In the genomic region with DNA sequence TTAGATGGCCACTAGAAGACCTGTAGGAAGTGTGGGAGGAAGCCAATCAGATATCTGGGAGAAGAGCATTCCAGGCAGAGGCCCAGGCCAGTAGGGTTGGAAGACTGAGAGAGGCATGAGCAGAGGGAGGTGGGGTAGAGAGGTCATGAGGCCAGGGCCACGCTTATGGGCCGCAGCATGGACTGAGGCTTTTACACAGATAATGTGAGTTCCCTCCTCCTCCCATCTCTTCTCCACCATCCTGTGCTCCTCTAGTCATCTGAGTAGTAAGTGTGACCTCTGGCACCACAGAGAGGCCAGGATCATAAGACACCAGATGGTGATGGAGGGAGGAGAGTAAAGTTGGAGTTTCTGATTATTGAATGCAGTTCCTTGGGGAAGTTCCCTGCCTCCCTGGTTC, we compare ENCODE assay signal across 27 cellular contexts. TPM values are rescaled to one million over a fixed set of nuclear protein-coding genes. Genes with fewer than 3 reads are reported as not detected.
DNase-seq lines count a peak whose midpoint lies in the region; ATAC-seq, FAIRE-seq and TF ChIP-seq lines count a peak whose summit lies in the region.
"Had no signal": no experiment of that assay in that cellular context is flagged by ENCODE, and none has a peak within 500 bp of the region (broad histone marks: within the 10 kb centered on the region; RNA-seq: fewer than 3 reads in every experiment).

No MANE protein-coding gene starts in this region.

- DNase-seq in NCI-H82 (lab: John Stamatoyannopoulos, UW) (peak; percentile 25), NCI-H82 treated with DMSO at 0.1 percent for 48 hours (lab: John Stamatoyannopoulos, UW; ENCODE audit: unreplicated experiment) (no peak), K562 (ENCODE audit: extremely low read depth in 1 of 4, low spot score in 3 of 4) (no peak), nephron progenitor cell (no peak), type B pancreatic cell (ENCODE audit: extremely low spot score, unreplicated experiment) (peak; percentile 63)
- DNase-seq in stimulated activated CD8-positive, alpha-beta memory T cell treated with anti-CD3 and anti-CD28 coated beads, Interleukin-4, amount 100 ng/mL, for 48 hours, result no peak
- DNase-seq: 8988T; ACHN; BE2C; C1 segment of cervical spinal cord; Caco-2; Calu3; CD4-positive, alpha-beta memory T cell; CD4-positive, CD25-positive, alpha-beta regulatory T cell; CD8-positive, alpha-beta memory T cell; DMS79 treated with DMSO at 0.1 percent for 48 hours; GF-D8 had no signal

- WGBS in K562 (ENCODE audit: insufficient coverage, low coverage, missing lambda C conversion rate), result 0% methylated on average over 2 of the region's 2 CpGs

- in situ Hi-C loops in K562 (cut with MboI), result no loop called here

- peak; percentile 32 for FAIRE-seq in K562 (lab: Jason Lieb, UNC)
- FAIRE-seq: A204.1, D721Med, G401.6, GM12891, GM19239 had no signal

- ATAC-seq in K562, result no peak; the same call in 1 of the 3 replicates
- ATAC-seq in GM21529 (IDR thresholded peaks at IDR 0.05; ENCODE audit: unreplicated experiment), result no peak

- H3K4me1 Mint-ChIP-seq in nephron progenitor cell, result peaks cover 37% of the 10 kb centered on the region
- peaks cover 9% of the 10 kb centered on the region for H3K4me1 Mint-ChIP-seq in type B pancreatic cell (ENCODE audit: unreplicated experiment)
- H3K4me1 Mint-ChIP-seq: CD14-positive monocyte had no signal

- H4K20me1 ChIP-seq in K562 (replicated peaks; ENCODE audit: control insufficient read depth, insufficient read depth, low read length), result no peaks in the 10 kb centered on the region
- H4K20me1 ChIP-seq: BLaER1 had no signal

- no TSS peak for BruUV-seq in K562 (replicated peaks; lab: Mats Ljungman, UMichigan)

- no peaks in the 10 kb centered on the region for H3K79me2 ChIP-seq in K562 (ENCODE audit: control insufficient read depth, insufficient read depth, low read length)

- no peak overlapping the region for H2AFZ ChIP-seq in K562 (ENCODE audit: low read depth, low read length)

- H3K4me3 Mint-ChIP-seq in nephron progenitor cell (no peak overlapping the region), type B pancreatic cell (no peak overlapping the region)
- H3K4me3 Mint-ChIP-seq: CD14-positive monocyte; CD4-positive, alpha-beta memory T cell; CD4-positive, CD25-positive, alpha-beta regulatory T cell; CD8-positive, alpha-beta memory T cell had no signal

- no peak for TF ChIP-seq RAD21 in K562 (CRISPR knock-in tag; conservative IDR thresholded peaks at IDR 0.05 in 1 of 2, IDR thresholded peaks at IDR 0.05 in 1 of 2)

- H3K9me3 ChIP-seq in K562 (replicated peaks; ENCODE audit: control insufficient read depth, insufficient read depth, low read depth, low read length), result no peaks in the 10 kb centered on the region
- H3K9me3 ChIP-seq: BE2C, BLaER1, Caco-2 had no signal

- no peak overlapping the region for H3K9ac ChIP-seq in K562 (ENCODE audit: insufficient read depth in 1 of 2, low read depth in 2 of 2, low read length in 2 of 2)
- H3K9ac ChIP-seq: BLaER1 had no signal

- H3K4me1 ChIP-seq in K562 (replicated peaks in 1 of 2; ENCODE audit: control insufficient read depth in 2 of 2, insufficient read depth in 2 of 2, low read length in 2 of 2), result peaks cover 0 to 9% of the 10 kb centered on the region in 2 experiments; a peak in 2 of 5 replicates
- H3K4me1 ChIP-seq: BE2C, BLaER1, Caco-2 had no signal

- POLR2A ChIA-PET in K562 (lab: Yijun Ruan, JAX), result no interaction called here

- no peaks in the 10 kb centered on the region for H3K9me3 Mint-ChIP-seq in nephron progenitor cell
- H3K9me3 Mint-ChIP-seq in type B pancreatic cell, result no peaks in the 10 kb centered on the region
- H3K9me3 Mint-ChIP-seq: CD14-positive monocyte; CD4-positive, alpha-beta memory T cell; CD4-positive, CD25-positive, alpha-beta regulatory T cell; CD8-positive, alpha-beta memory T cell had no signal

- no peaks in the 10 kb centered on the region for H3K9me1 ChIP-seq in K562 (ENCODE audit: control insufficient read depth, insufficient read depth, low read length)

- TF ChIP-seq POLR2A in K562 (conservative IDR thresholded peaks at IDR 0.05), result no peak

- TF ChIP-seq EP300 in K562 (IDR thresholded peaks at IDR 0.05; ENCODE audit: low read length), result no peak

- H3K27me3 ChIP-seq in K562 (ENCODE audit: control insufficient read depth in 2 of 2, insufficient read depth in 2 of 2, low read length in 2 of 2), result peaks cover 30 to 42% of the 10 kb centered on the region in 2 experiments
- H3K27me3 ChIP-seq: BE2C, BLaER1 had no signal

- CTCF ChIA-PET in K562 (lab: Yijun Ruan, JAX; ENCODE audit: low intra/inter-chr PET ratio), result no interaction called here

- H3K36me3 Mint-ChIP-seq in nephron progenitor cell (ENCODE audit: low read depth) (no peaks in the 10 kb centered on the region), type B pancreatic cell (no peaks in the 10 kb centered on the region)
- H3K36me3 Mint-ChIP-seq: CD14-positive monocyte had no signal

- H3K27ac ChIP-seq in K562 (ENCODE audit: extremely low read depth, low read depth, low read length), result no peak overlapping the region
- H3K27ac ChIP-seq: BLaER1 had no signal

- intact Hi-C loops in K562 (cut with micrococcal nuclease), result no loop called here

- H3K36me3 ChIP-seq in K562 (ENCODE audit: control insufficient read depth, insufficient read depth, low read length), result no peaks in the 10 kb centered on the region
- H3K36me3 ChIP-seq: BE2C, BLaER1 had no signal

- TF ChIP-seq CTCF in K562 (IDR thresholded peaks at IDR 0.05 in 2 of 3, conservative IDR thresholded peaks at IDR 0.05 in 1 of 3; ENCODE audit: insufficient read depth in 2 of 3, low read depth in 1 of 3, low read length in 3 of 3) (no peak), nephron progenitor cell (IDR thresholded peaks at IDR 0.05) (no peak), type B pancreatic cell (conservative IDR thresholded peaks at IDR 0.05) (no peak)

- peaks cover 68% of the 10 kb centered on the region for H3K27me3 Mint-ChIP-seq in nephron progenitor cell (ENCODE audit: low read depth, poor library complexity)
- peaks cover 45% of the 10 kb centered on the region for H3K27me3 Mint-ChIP-seq in type B pancreatic cell
- H3K27me3 Mint-ChIP-seq: CD4-positive, alpha-beta memory T cell; CD4-positive, CD25-positive, alpha-beta regulatory T cell; CD8-positive, alpha-beta memory T cell had no signal

- no peak overlapping the region for H3K4me2 ChIP-seq in K562 (ENCODE audit: insufficient read depth, low read length)
- H3K4me2 ChIP-seq: BLaER1 had no signal

- H3K27ac Mint-ChIP-seq in nephron progenitor cell, result peak overlapping the region; percentile 8
- no peak overlapping the region for H3K27ac Mint-ChIP-seq in type B pancreatic cell
- H3K27ac Mint-ChIP-seq: CD14-positive monocyte; CD4-positive, alpha-beta memory T cell had no signal

- no peak overlapping the region for H3K4me3 ChIP-seq in K562
- H3K4me3 ChIP-seq: BLaER1 had no signal

TF ChIP-seq in K562, 482 proteins besides CTCF, POLR2A, EP300 and RAD21 (continues in another document):
- no peak for TF ChIP-seq TAF7 (tag; IDR thresholded peaks at IDR 0.05)
- TF ChIP-seq CHD1 (IDR thresholded peaks at IDR 0.05; ENCODE audit: low read length), result no peak
- no peak for TF ChIP-seq GABPA (tag; conservative IDR thresholded peaks at IDR 0.05; ENCODE audit: low read depth)
- no peak for TF ChIP-seq COPS2 (conservative IDR thresholded peaks at IDR 0.05)
- TF ChIP-seq HNRNPUL1 (IDR thresholded peaks at IDR 0.05; ENCODE audit: low read length), result no peak
- TF ChIP-seq ASH1L (IDR thresholded peaks at IDR 0.05; ENCODE audit: borderline replicate concordance, low read depth, partially characterized antibody), result no peak
- TF ChIP-seq POLR2AphosphoS2 (IDR thresholded peaks at IDR 0.05; ENCODE audit: low read length), result no peak
- no peak for TF ChIP-seq KDM1A (IDR thresholded peaks at IDR 0.05)

RNA-seq across cellular contexts. Expression of a gene that starts 17.1 kb away (rescaled TPM):
- total RNA-seq in K562 (2011; cell fraction: chromatin; rRNA removed; ENCODE audit: low replicate concordance), result not detected in 2 replicates
- total RNA-seq in K562 (2011; cell fraction: nucleolus; rRNA removed), result not detected in 2 replicates
- total RNA-seq in K562 (2011; cell fraction: nucleoplasm; rRNA removed), result not detected in 2 replicates
- total RNA-seq in K562 (2014; rRNA removed), result not detected in 2 replicates
- total RNA-seq in K562 (2014; rRNA removed; fragmentation: Illumina TruSeq; extraction: Trizol), result not detected in 2 replicates
- total RNA-seq in K562 (2015; rRNA removed; fragmentation: Illumina TruSeq; extraction: Trizol), result not detected in 2 replicates
- total RNA-seq in K562 (2021), result not detected in 2 replicates
- 0.03 TPM in 1 of 2 replicates, not detected in the other for polyA plus RNA-seq in K562 (2011; rRNA removed)
- 0.03 TPM in 2 replicates for polyA plus RNA-seq in K562 (2011; cell fraction: cytosol; rRNA removed)
- 0.07 TPM in 1 of 2 replicates, not detected in the other for polyA plus RNA-seq in K562 (2011; cell fraction: nucleus; rRNA removed)
- polyA plus RNA-seq in K562 (2012), result 0.09 and 0.14 TPM in 2 replicates
- not detected in 2 replicates for polyA plus RNA-seq in K562 (2014; fragmentation: Illumina TruSeq; extraction: Trizol)
- polyA plus RNA-seq in K562 (2014; fragmentation: Nextera tagmentation; extraction: Ambion mirVana), result under 1 TPM in 1 of 2 experiments, not detected in 1; 0.07 TPM
- polyA plus RNA-seq in K562 (2014; rRNA removed), result 0.23 TPM in 1 of 2 replicates, not detected in the other
- polyA minus RNA-seq in K562 (2011; rRNA and poly(A)+ RNA removed), result not detected in 2 replicates
- not detected in 2 replicates for polyA minus RNA-seq in K562 (2011; cell fraction: cytosol; rRNA and poly(A)+ RNA removed)
- not detected in 2 replicates for polyA minus RNA-seq in K562 (2011; cell fraction: nucleus; rRNA and poly(A)+ RNA removed)
- total RNA-seq in type B pancreatic cell (ENCODE audit: low replicate concordance), result 7.0 and 12.4 TPM in 2 replicates
- total RNA-seq: A673 had no signal
- polyA plus RNA-seq: AG04450 had no signal

RNA-seq across cellular contexts. Expression of a gene that starts 19.7 kb away (rescaled TPM):
- total RNA-seq in K562 (2011; cell fraction: chromatin; rRNA removed; ENCODE audit: low replicate concordance), result 5.5 and 11.9 TPM in 2 replicates
- total RNA-seq in K562 (2011; cell fraction: nucleolus; rRNA removed), result 11.8 and 16.0 TPM in 2 replicates
- 9.7 and 11.1 TPM in 2 replicates for total RNA-seq in K562 (2011; cell fraction: nucleoplasm; rRNA removed)
- 8.5 and 11.8 TPM in 2 replicates for total RNA-seq in K562 (2014; rRNA removed)
- 7.0 and 7.6 TPM in 2 replicates for total RNA-seq in K562 (2014; rRNA removed; fragmentation: Illumina TruSeq; extraction: Trizol)
- 7.9 and 8.1 TPM in 2 replicates for total RNA-seq in K562 (2015; rRNA removed; fragmentation: Illumina TruSeq; extraction: Trizol)
- 10.6 and 11.6 TPM in 2 replicates for total RNA-seq in K562 (2021)
- polyA plus RNA-seq in K562 (2011; rRNA removed), result 6.7 and 11.4 TPM in 2 replicates
- polyA plus RNA-seq in K562 (2011; cell fraction: cytosol; rRNA removed), result 13.4 and 13.5 TPM in 2 replicates
- 5.1 and 5.9 TPM in 2 replicates for polyA plus RNA-seq in K562 (2011; cell fraction: nucleus; rRNA removed)
- polyA plus RNA-seq in K562 (2012), result 9.6 and 9.8 TPM in 2 replicates
- 12.4 and 12.8 TPM in 2 replicates for polyA plus RNA-seq in K562 (2014; fragmentation: Illumina TruSeq; extraction: Trizol)
- 10 to 100 TPM in 1 of 2 experiments, 1 to 10 TPM in 1; 6.3 to 11.4 TPM for polyA plus RNA-seq in K562 (2014; fragmentation: Nextera tagmentation; extraction: Ambion mirVana)
- polyA plus RNA-seq in K562 (2014; rRNA removed), result 7.3 and 7.6 TPM in 2 replicates
- polyA minus RNA-seq in K562 (2011; rRNA and poly(A)+ RNA removed), result 11.0 and 13.8 TPM in 2 replicates
- polyA minus RNA-seq in K562 (2011; cell fraction: cytosol; rRNA and poly(A)+ RNA removed), result 5.7 and 7.2 TPM in 2 replicates
- polyA minus RNA-seq in K562 (2011; cell fraction: nucleus; rRNA and poly(A)+ RNA removed), result 5.8 and 10.2 TPM in 2 replicates
- total RNA-seq in type B pancreatic cell (ENCODE audit: low replicate concordance), result 9.5 and 10.2 TPM in 2 replicates

Comparison
In these comparisons a context has a peak if more than half of its experiments do, and no peak if none do; other contexts are left out.
1. DNase-seq: peak in NCI-H82 (single experiment) and type B pancreatic cell (single experiment); none in NCI-H82 treated with DMSO at 0.1 percent for 48 hours (single experiment), K562 (0 of 4), nephron progenitor cell (single experiment) and stimulated activated CD8-positive, alpha-beta memory T cell treated with anti-CD3 and anti-CD28 coated beads, Interleukin-4, amount 100 ng/mL, for 48 hours (single experiment).